Comparison of ENCODE assay signal across 8 cellular contexts in genomic region chr6:13814938-13815575, GRCh38. TPM values are rescaled to one million over a fixed set of nuclear protein-coding genes. Genes with fewer than 3 reads are reported as not detected.
DNase-seq lines count a peak whose midpoint lies in the region; ATAC-seq and TF ChIP-seq lines count a peak whose summit lies in the region.

No MANE protein-coding gene starts in this region.

- H3K4me1 Mint-ChIP-seq in nephron progenitor cell, result peaks cover 44% of the 10 kb centered on the region

- peak overlapping the region; percentile 88 for H3K4me3 Mint-ChIP-seq in nephron progenitor cell

- no peaks in the 10 kb centered on the region for H3K9me3 Mint-ChIP-seq in nephron progenitor cell

- intact Hi-C loops in HCT116 (cut with micrococcal nuclease) (no loop called here), dorsolateral prefrontal cortex (cut with DNase I) (loop anchor here (2.0 to 5.0 kb wide), 5 partner anchors 103 to 1847 kb away; partner anchors contain the start of genes NOL7 (in 2 of the 2), RANBP9 (in 2 of the 2), DTNBP1 (in 1 of the 2) and GFOD1 (in 1 of the 2))

- H3K4me3 ChIP-seq in HCT116 (replicated peaks in 1 of 2; ENCODE audit: low read depth in 1 of 2, low read length in 2 of 2), result peak overlapping the region; percentile 71 to 74
- peak overlapping the region; percentile 93 for H3K4me3 ChIP-seq in OCI-LY1 (ENCODE audit: low read depth, low read length, poor library complexity, severe bottlenecking)
- peak overlapping the region; percentile 66 to 99 (median 92) for H3K4me3 ChIP-seq in dorsolateral prefrontal cortex

- no peak for TF ChIP-seq POLR2A in HCT116 (IDR thresholded peaks at IDR 0.05; ENCODE audit: borderline replicate concordance, extremely low read depth, insufficient read depth, insufficient read length)

- no peaks in the 10 kb centered on the region for H3K9me3 ChIP-seq in HCT116 (ENCODE audit: control insufficient read depth in 1 of 2, insufficient read depth in 1 of 2, low read depth in 1 of 2, low read length in 2 of 2)
- no peaks in the 10 kb centered on the region for H3K9me3 ChIP-seq in OCI-LY1 (ENCODE audit: low read length)

- H3K27ac Mint-ChIP-seq in nephron progenitor cell, result peak overlapping the region; percentile 88

- POLR2A ChIA-PET in HCT116 (lab: Charles Lee), result no interaction called here

- H3K36me3 Mint-ChIP-seq in nephron progenitor cell (ENCODE audit: low read depth), result peaks cover 4% of the 10 kb centered on the region

- CTCF ChIA-PET in HCT116 (lab: Charles Lee), result interaction anchor here (1.2 kb wide), 1 partner anchor 45 kb away, joined by 3 read pairs; no protein-coding TSS in a partner anchor

- BruUV-seq in HCT116 (replicated peaks; lab: Mats Ljungman, UMichigan), result TSS peak; percentile 86

- H3K27me3 ChIP-seq in HCT116 (ENCODE audit: insufficient read depth, low read length) (no peaks in the 10 kb centered on the region), OCI-LY1 (ENCODE audit: insufficient read depth, low read length) (no peaks in the 10 kb centered on the region), dorsolateral prefrontal cortex (no peaks in the 10 kb centered on the region)

- TF ChIP-seq RAD21 in HCT116 (IDR thresholded peaks at IDR 0.05; ENCODE audit: low read depth), result no peak

- peak overlapping the region; percentile 79 for H3K4me2 ChIP-seq in HCT116 (ENCODE audit: low read length)
- peak overlapping the region; percentile 88 for H3K4me2 ChIP-seq in OCI-LY1 (ENCODE audit: low read length)

- H3K4me1 ChIP-seq in HCT116 (ENCODE audit: control insufficient read depth in 1 of 2, insufficient read depth in 2 of 2, low read length in 2 of 2), result peaks cover 0 to 14% of the 10 kb centered on the region in 2 experiments; a peak in 3 of 4 replicates
- H3K4me1 ChIP-seq in OCI-LY1 (ENCODE audit: insufficient read depth, low read length, severe bottlenecking), result peaks cover 36% of the 10 kb centered on the region

- peaks cover 4% of the 10 kb centered on the region for H3K27me3 Mint-ChIP-seq in nephron progenitor cell (ENCODE audit: low read depth, poor library complexity)

- H3F3A ChIP-seq in OCI-LY1 (ENCODE audit: insufficient read depth, low read length), result peaks cover 5% of the 10 kb centered on the region; the same call in 1 of the 2 replicates

- H3K27ac ChIP-seq in HCT116 (ENCODE audit: low read depth, low read length) (peak overlapping the region; percentile 84), OCI-LY1 (ENCODE audit: low read depth, low read length, poor library complexity, severe bottlenecking) (peak overlapping the region; percentile 91), dorsolateral prefrontal cortex (peak overlapping the region; percentile 60 to 99 (median 97))

- H3K9ac ChIP-seq in HCT116 (ENCODE audit: low read length) (peak overlapping the region; percentile 80), OCI-LY1 (ENCODE audit: low read length) (peak overlapping the region; percentile 81)

- H3K9me2 ChIP-seq in HCT116 (ENCODE audit: insufficient read depth) (no peaks in the 10 kb centered on the region), OCI-LY1 (ENCODE audit: low read depth, low read length) (no peaks in the 10 kb centered on the region)

- peaks cover 37% of the 10 kb centered on the region for H3K79me2 ChIP-seq in HCT116 (ENCODE audit: insufficient read depth, low read length)
- H3K79me2 ChIP-seq in OCI-LY1 (ENCODE audit: insufficient read depth, low read length), result peaks cover 34% of the 10 kb centered on the region

- H4K20me1 ChIP-seq in HCT116 (ENCODE audit: insufficient read depth) (no peaks in the 10 kb centered on the region; the same call in 1 of the 2 replicates), OCI-LY1 (ENCODE audit: insufficient read depth, low read length) (no peaks in the 10 kb centered on the region)

- H3K36me3 ChIP-seq in HCT116 (ENCODE audit: control insufficient read depth in 1 of 2, insufficient read depth in 2 of 2, low read length in 2 of 2) (no peaks in the 10 kb centered on the region; a peak in 1 of 4 replicates), OCI-LY1 (ENCODE audit: insufficient read depth, low read length) (no peaks in the 10 kb centered on the region)

- RAD21 ChIA-PET in HCT116 (lab: Charles Lee; ENCODE audit: low non-redundant PET in 1 of 2, low total read pairs in 2 of 2, uncharacterized antibody in 2 of 2, unreplicated experiment in 2 of 2), result no interaction called here

- ATAC-seq in HCT116 (no peak), HG03520 (IDR thresholded peaks at IDR 0.05; ENCODE audit: unreplicated experiment) (no peak)

- DNase-seq in HCT116 (ENCODE audit: low read depth, low spot score) (no peak), dorsolateral prefrontal cortex (no peak), nephron progenitor cell (no peak), cerebellar cortex (ENCODE audit: low spot score) (no peak), nucleus accumbens (lab: John Stamatoyannopoulos, UW) (no peak), GM13976 (ENCODE audit: low spot score) (no peak)

- no peak for TF ChIP-seq CTCF in HCT116 (IDR thresholded peaks at IDR 0.05 in 2 of 3, conservative IDR thresholded peaks at IDR 0.05 in 1 of 3; ENCODE audit: borderline replicate concordance in 1 of 3, insufficient read depth in 1 of 3, low read depth in 2 of 3, low read length in 2 of 3)
- TF ChIP-seq CTCF in OCI-LY1 (IDR thresholded peaks at IDR 0.05; ENCODE audit: low read length), result no peak
- no peak for TF ChIP-seq CTCF in dorsolateral prefrontal cortex (IDR thresholded peaks at IDR 0.05 in 54 of 56, conservative IDR thresholded peaks at IDR 0.05 in 2 of 56; ENCODE audit: low read depth in 1 of 56, partially characterized antibody in 56 of 56)
- no peak for TF ChIP-seq CTCF in nephron progenitor cell (IDR thresholded peaks at IDR 0.05)
- no peak for TF ChIP-seq CTCF in GM13976 (IDR thresholded peaks at IDR 0.05; ENCODE audit: borderline replicate concordance, control extremely low read depth, extremely low read depth, insufficient read depth, missing control alignments)

- in situ Hi-C loops in GM13976 (cut with MboI; ENCODE audit: low sequenced_read_pairs, unreplicated experiment), result no loop called here

- H2AFZ ChIP-seq in HCT116 (ENCODE audit: low read depth, low read length, poor library complexity, severe bottlenecking) (no peak overlapping the region), OCI-LY1 (ENCODE audit: low read length) (peak overlapping the region; percentile 89)

TF ChIP-seq in HCT116, 20 proteins besides CTCF, POLR2A, EP300 and RAD21:
- no peak for TF ChIP-seq SRF (IDR thresholded peaks at IDR 0.05; ENCODE audit: low read depth)
- TF ChIP-seq TCF7L2 (IDR thresholded peaks at IDR 0.05; ENCODE audit: borderline replicate concordance, extremely low read depth, insufficient read depth, insufficient read length), result no peak

RNA-seq across cellular contexts. Expression of gene MCUR1, which starts 0.7 kb away (rescaled TPM):
- total RNA-seq in HCT116 (2021; ENCODE audit: unreplicated experiment) (33.2 TPM), dorsolateral prefrontal cortex (10 to 100 TPM; 22.6 to 50.0 (median 35.4) TPM)
- 7.3 and 10.3 TPM in 2 replicates for polyA plus RNA-seq in HCT116 (2012)
